Comparison of ENCODE assay signal across 1 cellular context in genomic region chr15:67521770-67522568, GRCh38.
TF ChIP-seq lines count a peak whose summit lies in the region.

No MANE protein-coding gene starts in this region.

TF ChIP-seq in IMR-90, 13 proteins besides CTCF, POLR2A, EP300 and RAD21 (continued from another document):
- no peak for TF ChIP-seq ELK1 (IDR thresholded peaks at IDR 0.05; ENCODE audit: borderline replicate concordance, low read depth, low read length)
- TF ChIP-seq MAZ (IDR thresholded peaks at IDR 0.05; ENCODE audit: borderline replicate concordance, low read depth, low read length): no peak
- TF ChIP-seq MAFK (IDR thresholded peaks at IDR 0.05; ENCODE audit: low read depth, low read length): no peak
- TF ChIP-seq CHD1 (IDR thresholded peaks at IDR 0.05; ENCODE audit: low read depth, low read length): no peak
